ENCODE assay signal across 10 cellular contexts in the genomic region with DNA sequence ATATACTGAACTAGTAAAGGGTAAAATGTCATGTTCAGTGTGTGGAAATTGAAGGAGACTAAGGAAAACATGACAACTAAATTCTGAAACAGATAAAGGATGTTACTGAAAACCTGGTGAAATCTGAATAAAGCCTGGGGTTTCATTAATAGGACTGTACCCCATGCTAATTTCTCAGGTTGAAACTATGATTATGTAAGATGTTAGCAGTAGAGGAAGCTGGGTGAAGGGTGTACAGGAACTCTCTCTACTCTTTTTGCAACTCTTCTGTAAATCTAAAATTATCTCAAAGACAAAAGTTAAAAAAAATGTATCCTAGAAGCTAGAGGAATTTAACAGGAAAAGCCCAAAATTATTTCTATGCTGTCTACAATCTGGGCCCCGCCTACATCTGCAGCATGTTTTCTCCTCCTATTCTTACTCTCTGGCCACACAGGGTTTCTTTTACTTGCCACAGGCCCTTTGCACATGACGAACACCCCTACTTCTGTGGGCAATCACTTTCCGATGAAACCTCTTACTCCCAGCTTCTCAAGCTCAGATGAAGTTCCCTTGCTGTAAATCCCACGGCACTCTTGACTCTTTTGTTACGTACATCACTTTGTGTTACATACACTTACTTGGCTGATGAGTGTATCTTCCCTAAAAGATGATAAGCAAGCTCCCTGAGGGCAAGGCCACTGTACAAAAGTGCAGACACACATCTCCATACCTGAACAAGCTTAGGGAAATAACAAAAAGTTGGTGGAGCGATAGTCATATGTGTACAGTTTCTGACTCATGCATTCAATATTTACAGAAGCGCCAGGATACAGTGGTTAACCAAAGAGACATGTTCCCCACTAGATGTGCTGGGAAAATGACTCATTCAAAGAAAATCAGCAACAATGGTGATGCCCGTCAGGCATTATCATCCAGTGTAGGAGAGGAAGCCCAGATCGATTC. TPM values are rescaled to one million over a fixed set of nuclear protein-coding genes. Genes with fewer than 3 reads are reported as not detected.
DNase-seq lines count a peak whose midpoint lies in the region; ATAC-seq, FAIRE-seq and TF ChIP-seq lines count a peak whose summit lies in the region.
"Had no signal": no experiment of that assay in that cellular context is flagged by ENCODE, and none has a peak within 500 bp of the region (broad histone marks: within the 10 kb centered on the region; RNA-seq: fewer than 3 reads in every experiment).

No MANE protein-coding gene starts in this region.

- peak; percentile 50 to 78 for DNase-seq in A549 (ENCODE audit: low read depth in 1 of 2, low spot score in 1 of 2)
- DNase-seq in OCI-M2 (lab: John Stamatoyannopoulos, UW; ENCODE audit: unreplicated experiment) = peak; percentile 9
- peak; percentile 14 for DNase-seq in endothelial cell of umbilical vein (ENCODE audit: low read depth, low spot score)
- DNase-seq in upper lobe of right lung = no peak
- DNase-seq in posterior cingulate gyrus = no peak
- no peak for DNase-seq in DMS153 (lab: John Stamatoyannopoulos, UW)
- no peak for DNase-seq in NCI-H69 (lab: John Stamatoyannopoulos, UW)

- CTCF ChIA-PET in A549 (lab: Yijun Ruan, JAX) = interaction anchor here (1.4 to 1.6 kb wide), 2 partner anchors 10 to 33 kb away, joined by 4 to 6 read pairs; no protein-coding TSS in a partner anchor
- CTCF ChIA-PET in endothelial cell of umbilical vein (lab: Charles Lee) = interaction anchor here (1.0 to 1.5 kb wide), 3 partner anchors 9 to 205 kb away, joined by 3 read pairs; no protein-coding TSS in a partner anchor

- FAIRE-seq in A549 (lab: Jason Lieb, UNC) (no peak), endothelial cell of umbilical vein (lab: Jason Lieb, UNC) (no peak)
- FAIRE-seq: GM18507 had no signal

- H3K4me2 ChIP-seq in A549 = peak overlapping the region; percentile 58
- H3K4me2 ChIP-seq in endothelial cell of umbilical vein (ENCODE audit: insufficient read depth, low read length) = peak overlapping the region; percentile 6

- H2AFZ ChIP-seq in endothelial cell of umbilical vein (ENCODE audit: low read depth, low read length) = no peak overlapping the region

- no peak overlapping the region for H3K4me3 ChIP-seq in A549
- no peak overlapping the region for H3K4me3 ChIP-seq in endothelial cell of umbilical vein (replicated peaks in 1 of 3; ENCODE audit: insufficient read depth in 1 of 3, low read depth in 1 of 3, low read length in 3 of 3)
- no peak overlapping the region for H3K4me3 ChIP-seq in upper lobe of right lung
- H3K4me3 ChIP-seq: body of pancreas had no signal

- no peaks in the 10 kb centered on the region for H4K20me1 ChIP-seq in endothelial cell of umbilical vein (replicated peaks; ENCODE audit: control insufficient read depth, extremely low read depth, insufficient read depth, low read length)

- intact Hi-C loops in endothelial cell of umbilical vein (cut with micrococcal nuclease) = no loop called here
- intact Hi-C loops in upper lobe of right lung (cut with DNase I) = no loop called here
- intact Hi-C loops in posterior cingulate gyrus (cut with DNase I) = no loop called here

- BruUV-seq in endothelial cell of umbilical vein (replicated peaks; lab: Mats Ljungman, UMichigan) = no TSS peak

- H3K4me1 ChIP-seq in A549 = peaks cover 5% of the 10 kb centered on the region; the same call in 2 of the 3 replicates
- H3K4me1 ChIP-seq in endothelial cell of umbilical vein (ENCODE audit: control insufficient read depth, extremely low read depth, insufficient read depth, low read length) = no peaks in the 10 kb centered on the region
- H3K4me1 ChIP-seq in upper lobe of right lung = no peaks in the 10 kb centered on the region
- H3K4me1 ChIP-seq: body of pancreas had no signal

- 41% methylated on average over 9 of the region's 9 CpGs for WGBS in A549 (ENCODE audit: missing lambda C conversion rate)

- H3K9me3 ChIP-seq in A549 = peaks cover 10% of the 10 kb centered on the region; the same call in 2 of the 3 replicates
- H3K9me3 ChIP-seq in endothelial cell of umbilical vein (replicated peaks; ENCODE audit: control insufficient read depth, insufficient read depth, low read length) = no peaks in the 10 kb centered on the region
- H3K9me3 ChIP-seq in upper lobe of right lung = no peaks in the 10 kb centered on the region
- H3K9me3 ChIP-seq: body of pancreas had no signal

- TF ChIP-seq CTCF in A549 (IDR thresholded peaks at IDR 0.05) (no peak), endothelial cell of umbilical vein (IDR thresholded peaks at IDR 0.05; ENCODE audit: extremely low read depth in 1 of 2, insufficient read depth in 1 of 2, low read depth in 1 of 2, low read length in 2 of 2) (no peak), upper lobe of right lung (IDR thresholded peaks at IDR 0.05) (no peak)

- no peak for TF ChIP-seq RAD21 in A549 (conservative IDR thresholded peaks at IDR 0.05 in 1 of 2, IDR thresholded peaks at IDR 0.05 in 1 of 2)

- no peaks in the 10 kb centered on the region for H3K79me2 ChIP-seq in endothelial cell of umbilical vein (ENCODE audit: control insufficient read depth, insufficient read depth, low read length)

- no peak overlapping the region for H3K9ac ChIP-seq in endothelial cell of umbilical vein (replicated peaks; ENCODE audit: extremely low read depth, insufficient read depth, low read length)

- TF ChIP-seq POLR2A in A549 (IDR thresholded peaks at IDR 0.05; ENCODE audit: low read length) (no peak), endothelial cell of umbilical vein (IDR thresholded peaks at IDR 0.05; ENCODE audit: low read depth, low read length) (no peak)

- H3K36me3 ChIP-seq in endothelial cell of umbilical vein (ENCODE audit: control insufficient read depth in 2 of 2, extremely low read depth in 1 of 2, insufficient read depth in 2 of 2, low read length in 2 of 2) (no peaks in the 10 kb centered on the region), upper lobe of right lung (no peaks in the 10 kb centered on the region)

- POLR2A ChIA-PET in A549 (lab: Yijun Ruan, JAX) (no interaction called here), endothelial cell of umbilical vein (lab: Charles Lee) (no interaction called here)

- dilution Hi-C loops in endothelial cell of umbilical vein (cut with MboI; ENCODE audit: extremely low pct_ligation_motif_present, low sequenced_read_pairs) = no loop called here

- no peaks in the 10 kb centered on the region for H3K9me1 ChIP-seq in endothelial cell of umbilical vein (replicated peaks; ENCODE audit: control insufficient read depth, extremely low read depth, insufficient read depth, low read length)

- ATAC-seq in A549 = peak; percentile 99
- peak; percentile 69 for ATAC-seq in GM19463 (IDR thresholded peaks at IDR 0.05; ENCODE audit: unreplicated experiment)
- peak; percentile 79 for ATAC-seq in upper lobe of right lung
- ATAC-seq: body of pancreas had no signal

- peak in 1 of 2 experiments; percentile 15; a peak in 1 of 5 replicates for TF ChIP-seq EP300 in A549 (IDR thresholded peaks at IDR 0.05)

- H3K27me3 ChIP-seq in endothelial cell of umbilical vein (ENCODE audit: control insufficient read depth in 2 of 2, insufficient read depth in 2 of 2, low read length in 2 of 2) (no peaks in the 10 kb centered on the region), upper lobe of right lung (no peaks in the 10 kb centered on the region)
- H3K27me3 ChIP-seq: body of pancreas had no signal

- H3K27ac ChIP-seq in A549 (peak overlapping the region; percentile 57 to 70; a peak in 5 of 6 replicates), endothelial cell of umbilical vein (ENCODE audit: insufficient read depth, low read depth, low read length) (peak overlapping the region; percentile 3), upper lobe of right lung (peak overlapping the region; percentile 32)

TF ChIP-seq in A549, 52 proteins besides CTCF, POLR2A, EP300 and RAD21 (continues in another document):
- TF ChIP-seq, protein P1, sequence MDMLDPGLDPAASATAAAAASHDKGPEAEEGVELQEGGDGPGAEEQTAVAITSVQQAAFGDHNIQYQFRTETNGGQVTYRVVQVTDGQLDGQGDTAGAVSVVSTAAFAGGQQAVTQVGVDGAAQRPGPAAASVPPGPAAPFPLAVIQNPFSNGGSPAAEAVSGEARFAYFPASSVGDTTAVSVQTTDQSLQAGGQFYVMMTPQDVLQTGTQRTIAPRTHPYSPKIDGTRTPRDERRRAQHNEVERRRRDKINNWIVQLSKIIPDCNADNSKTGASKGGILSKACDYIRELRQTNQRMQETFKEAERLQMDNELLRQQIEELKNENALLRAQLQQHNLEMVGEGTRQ (IDR thresholded peaks at IDR 0.05) = peak; percentile 25; the same call in 1 of the 2 replicates
- TF ChIP-seq POLR2AphosphoS2 (conservative IDR thresholded peaks at IDR 0.05; ENCODE audit: low read length) (no peak), MAFK (IDR thresholded peaks at IDR 0.05; ENCODE audit: partially characterized antibody) (no peak)

TF ChIP-seq in endothelial cell of umbilical vein, 7 proteins besides CTCF, POLR2A, EP300 and RAD21 (continues in another document):
- TF ChIP-seq, protein P2, sequence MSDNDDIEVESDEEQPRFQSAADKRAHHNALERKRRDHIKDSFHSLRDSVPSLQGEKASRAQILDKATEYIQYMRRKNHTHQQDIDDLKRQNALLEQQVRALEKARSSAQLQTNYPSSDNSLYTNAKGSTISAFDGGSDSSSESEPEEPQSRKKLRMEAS (IDR thresholded peaks at IDR 0.05; ENCODE audit: insufficient read depth, insufficient read length) = no peak
- TF ChIP-seq GATA2 (IDR thresholded peaks at IDR 0.05; ENCODE audit: insufficient read depth, insufficient read length, low read depth, low read length) (no peak), FOS (IDR thresholded peaks at IDR 0.05; ENCODE audit: borderline replicate concordance, insufficient read depth, low read length) (peak; percentile 61), EZH2 (IDR thresholded peaks at IDR 0.05; ENCODE audit: borderline replicate concordance, low read depth, low read length, severe bottlenecking) (no peak), MYC (IDR thresholded peaks at IDR 0.05; ENCODE audit: low read depth, low read length) (no peak), JUN (IDR thresholded peaks at IDR 0.05; ENCODE audit: borderline replicate concordance, insufficient read depth, insufficient read length, low read depth) (peak; percentile 73)

RNA-seq across cellular contexts. Expression of gene RUBCNL, which starts 32.6 kb away (rescaled TPM):
- 0.05 TPM in 1 of 2 replicates, not detected in the other for polyA plus RNA-seq in A549 (2011; rRNA removed)
- not detected in 2 replicates for polyA plus RNA-seq in A549 (2012; cell fraction: cytosol; rRNA removed)
- polyA plus RNA-seq in A549 (2012; cell fraction: nucleus; rRNA removed) = not detected in 2 replicates
- polyA plus RNA-seq in A549 (2017; fragmentation: RNase III; extraction: RNeasy Plus Mini Kit Qiagen cat#74134 plus additional on column Dnase treatment) = not detected in 3 replicates
- not detected in 2 replicates for polyA minus RNA-seq in A549 (2011; rRNA and poly(A)+ RNA removed)
- not detected in 2 replicates for total RNA-seq in endothelial cell of umbilical vein
- not detected in 2 replicates for polyA plus RNA-seq in endothelial cell of umbilical vein
- not detected in 2 replicates for polyA plus RNA-seq in endothelial cell of umbilical vein (2011; cell fraction: cytosol; rRNA removed)
- not detected in 2 replicates for polyA plus RNA-seq in endothelial cell of umbilical vein (2011; cell fraction: nucleus; rRNA removed)
- not detected in 2 replicates for polyA plus RNA-seq in endothelial cell of umbilical vein (2012)
- not detected in 2 replicates for polyA minus RNA-seq in endothelial cell of umbilical vein
- not detected for polyA minus RNA-seq in endothelial cell of umbilical vein (2011; cell fraction: cytosol; rRNA and poly(A)+ RNA removed)
- polyA minus RNA-seq in endothelial cell of umbilical vein (2011; cell fraction: nucleus; rRNA and poly(A)+ RNA removed) = not detected in 2 replicates
- total RNA-seq in upper lobe of right lung = 2.9 TPM

Comparison
In these comparisons a context has a peak if more than half of its experiments do, and no peak if none do; other contexts are left out.
1. DNase-seq: peak in A549 (2 of 2), OCI-M2 (single experiment) and endothelial cell of umbilical vein (single experiment); none in upper lobe of right lung (single experiment), posterior cingulate gyrus (0 of 10), DMS153 (single experiment) and NCI-H69 (single experiment).
2. H3K27ac ChIP-seq: peak in every context shown above with its lines; median percentile 64 in A549; 32 in upper lobe of right lung; 3 in endothelial cell of umbilical vein.
3. Peak in every context shown above with its lines, with median percentiles within 50 percentile points of each other: ATAC-seq.